ENCODE assay signal across 20 cellular contexts in the genomic region with DNA sequence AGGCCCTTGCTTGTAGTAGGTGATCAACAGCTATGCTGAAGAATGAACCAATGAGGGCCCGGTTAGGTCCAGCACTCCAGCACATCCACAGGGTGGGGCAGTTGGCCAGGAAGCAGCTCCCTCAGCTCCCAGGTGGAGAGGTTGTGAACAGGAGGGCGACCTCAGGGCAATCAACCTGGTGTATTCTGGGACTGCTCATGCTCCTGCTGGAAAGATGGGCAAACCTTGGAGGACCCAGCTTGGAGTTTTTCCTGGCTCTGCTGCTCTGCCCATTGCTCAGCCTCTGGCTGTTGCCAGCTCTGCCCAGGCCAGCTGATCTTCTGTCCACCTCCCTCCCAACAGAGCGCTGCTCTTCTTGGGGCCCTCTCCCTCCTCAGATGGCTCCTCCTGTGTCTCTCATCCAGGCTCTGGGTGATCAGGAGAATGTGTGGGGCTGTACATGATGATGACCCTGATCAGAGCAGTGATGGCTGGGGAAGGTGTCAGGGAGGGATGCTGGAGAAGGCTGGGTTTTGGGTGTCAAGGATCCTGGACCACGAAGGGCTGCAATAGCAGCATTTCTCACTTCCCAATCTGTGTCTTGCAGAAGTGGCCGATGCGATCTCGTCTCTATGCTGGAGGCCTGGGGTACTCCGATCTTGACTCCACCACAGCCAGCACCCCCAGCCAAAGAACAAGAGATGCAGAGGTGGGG. TPM values are rescaled to one million over a fixed set of nuclear protein-coding genes. Genes with fewer than 3 reads are reported as not detected.
DNase-seq lines count a peak whose midpoint lies in the region; ATAC-seq and TF ChIP-seq lines count a peak whose summit lies in the region.
"Had no signal": no experiment of that assay in that cellular context is flagged by ENCODE, and none has a peak within 500 bp of the region (broad histone marks: within the 10 kb centered on the region; RNA-seq: fewer than 3 reads in every experiment).

No MANE protein-coding gene starts in this region.

- no peaks in the 10 kb centered on the region for H3K27me3 ChIP-seq in Karpas-422 (ENCODE audit: low read length)
- H3K27me3 ChIP-seq: BE2C, cardiac muscle cell, thyroid gland had no signal

- no peak overlapping the region for H3K27ac Mint-ChIP-seq in WTC11
- peak overlapping the region in 2 of 3 experiments; percentile 66 to 99 for H3K27ac Mint-ChIP-seq in nephron
- H3K27ac Mint-ChIP-seq in endothelial cell (ENCODE audit: unreplicated experiment) = no peak overlapping the region
- H3K27ac Mint-ChIP-seq: activated B cell treated with CpG ODN at 0.5 μM for 24 hours had no signal

- peak overlapping the region; percentile 89 for H3K27ac ChIP-seq in Karpas-422 (ENCODE audit: low read length)
- H3K27ac ChIP-seq: cardiac muscle cell, PC-9, thyroid gland had no signal

- H3K4me2 ChIP-seq in Karpas-422 (ENCODE audit: low read depth, low read length, poor library complexity, severe bottlenecking) = peak overlapping the region; percentile 60
- H3K4me2 ChIP-seq: PC-9 had no signal

- no peaks in the 10 kb centered on the region for H3K36me3 ChIP-seq in Karpas-422 (ENCODE audit: insufficient read depth, low read length)
- H3K36me3 ChIP-seq: BE2C, cardiac muscle cell, thyroid gland had no signal

- H2AFZ ChIP-seq in Karpas-422 (ENCODE audit: low read length) = peak overlapping the region; percentile 8; the same call in 1 of the 2 replicates
- H2AFZ ChIP-seq: PC-9 had no signal

- H3K9ac ChIP-seq in Karpas-422 (ENCODE audit: low read length) = peak overlapping the region; percentile 45

- H3K27me3 Mint-ChIP-seq in WTC11 (ENCODE audit: low read depth) (no peaks in the 10 kb centered on the region), nephron (ENCODE audit: low read depth) (peaks cover 4% of the 10 kb centered on the region), endothelial cell (ENCODE audit: unreplicated experiment) (no peaks in the 10 kb centered on the region)

- CTCF ChIA-PET in WTC11 (lab: Charles Lee) = interaction anchor here (0.6 to 3.2 kb wide), 8 partner anchors 11 to 140 kb away, joined by 3 to 22 read pairs (median 8); a partner anchor contains a TSS

- no peaks in the 10 kb centered on the region for H3K79me2 ChIP-seq in Karpas-422 (ENCODE audit: low read length)

- H3K4me3 ChIP-seq in Karpas-422 (ENCODE audit: low read length) = no peak overlapping the region
- H3K4me3 ChIP-seq: cardiac muscle cell, PC-9, thyroid gland had no signal

- POLR2A ChIA-PET in WTC11 (lab: Charles Lee) = interaction anchor here (0.6 kb wide), 1 partner anchor 71 kb away, joined by 5 read pairs; no protein-coding TSS in a partner anchor

- H3K4me3 Mint-ChIP-seq in WTC11 = no peak overlapping the region
- H3K4me3 Mint-ChIP-seq in nephron = no peak overlapping the region
- no peak overlapping the region for H3K4me3 Mint-ChIP-seq in endothelial cell (ENCODE audit: unreplicated experiment)
- H3K4me3 Mint-ChIP-seq: activated B cell treated with CpG ODN at 0.5 μM for 24 hours had no signal

- H3K9me3 Mint-ChIP-seq in WTC11 (no peaks in the 10 kb centered on the region), nephron (no peaks in the 10 kb centered on the region), endothelial cell (ENCODE audit: unreplicated experiment) (no peaks in the 10 kb centered on the region)
- H3K9me3 Mint-ChIP-seq: activated B cell treated with CpG ODN at 0.5 μM for 24 hours had no signal

- H3K9me2 ChIP-seq in Karpas-422 (replicated peaks; ENCODE audit: insufficient read depth, low read length) = no peaks in the 10 kb centered on the region

- H3K36me3 Mint-ChIP-seq in WTC11 (no peaks in the 10 kb centered on the region), nephron (ENCODE audit: low read depth) (no peaks in the 10 kb centered on the region), endothelial cell (ENCODE audit: low read depth, unreplicated experiment) (no peaks in the 10 kb centered on the region)

- H3K9me3 ChIP-seq in Karpas-422 (ENCODE audit: low read length) = no peaks in the 10 kb centered on the region
- H3K9me3 ChIP-seq: BE2C, thyroid gland had no signal

- DNase-seq in ELF-1 (ENCODE audit: low read depth, low spot score) (peak; percentile 32), Karpas-422 (no peak), WTC11 (ENCODE audit: low spot score) (peak; percentile 29), T-helper 1 cell (no peak), NCI-H69 (lab: John Stamatoyannopoulos, UW) (no peak), endothelial cell (ENCODE audit: low spot score) (no peak)
- DNase-seq: activated B cell treated with CpG ODN at 0.5 μM for 24 hours; BE2C; effector CD4-positive, alpha-beta T cell; KG1; NCI-H1694; thyroid gland had no signal

- H3K4me1 ChIP-seq in Karpas-422 (ENCODE audit: low read length) = peaks cover 60% of the 10 kb centered on the region
- H3K4me1 ChIP-seq: BE2C, thyroid gland had no signal

- ATAC-seq in WTC11 (peak; percentile 86), GM21723 (IDR thresholded peaks at IDR 0.05; ENCODE audit: unreplicated experiment) (no peak)

- no peaks in the 10 kb centered on the region for H4K20me1 ChIP-seq in Karpas-422 (ENCODE audit: insufficient read depth, low read depth, low read length)

- TF ChIP-seq CTCF in WTC11 (IDR thresholded peaks at IDR 0.05) = no peak
- no peak for TF ChIP-seq CTCF in nephron (IDR thresholded peaks at IDR 0.05; ENCODE audit: unreplicated experiment in 3 of 3)
- TF ChIP-seq CTCF in endothelial cell (IDR thresholded peaks at IDR 0.05; ENCODE audit: unreplicated experiment) = no peak

- H3K4me1 Mint-ChIP-seq in WTC11 (no peaks in the 10 kb centered on the region), nephron (peaks cover 40% of the 10 kb centered on the region), endothelial cell (ENCODE audit: unreplicated experiment) (no peaks in the 10 kb centered on the region)
- H3K4me1 Mint-ChIP-seq: activated B cell treated with CpG ODN at 0.5 μM for 24 hours had no signal

TF ChIP-seq in WTC11, 78 proteins besides CTCF, POLR2A, EP300 and RAD21:
- TF ChIP-seq ZNF232 (CRISPR knock-in tag; IDR thresholded peaks at IDR 0.05) (no peak), MXD4 (CRISPR knock-in tag; IDR thresholded peaks at IDR 0.05; ENCODE audit: borderline replicate concordance) (no peak), MYBL2 (CRISPR knock-in tag; IDR thresholded peaks at IDR 0.05) (no peak), NR3C1 (CRISPR knock-in tag; conservative IDR thresholded peaks at IDR 0.05; ENCODE audit: low read depth) (no peak)
- TF ChIP-seq, protein P1, sequence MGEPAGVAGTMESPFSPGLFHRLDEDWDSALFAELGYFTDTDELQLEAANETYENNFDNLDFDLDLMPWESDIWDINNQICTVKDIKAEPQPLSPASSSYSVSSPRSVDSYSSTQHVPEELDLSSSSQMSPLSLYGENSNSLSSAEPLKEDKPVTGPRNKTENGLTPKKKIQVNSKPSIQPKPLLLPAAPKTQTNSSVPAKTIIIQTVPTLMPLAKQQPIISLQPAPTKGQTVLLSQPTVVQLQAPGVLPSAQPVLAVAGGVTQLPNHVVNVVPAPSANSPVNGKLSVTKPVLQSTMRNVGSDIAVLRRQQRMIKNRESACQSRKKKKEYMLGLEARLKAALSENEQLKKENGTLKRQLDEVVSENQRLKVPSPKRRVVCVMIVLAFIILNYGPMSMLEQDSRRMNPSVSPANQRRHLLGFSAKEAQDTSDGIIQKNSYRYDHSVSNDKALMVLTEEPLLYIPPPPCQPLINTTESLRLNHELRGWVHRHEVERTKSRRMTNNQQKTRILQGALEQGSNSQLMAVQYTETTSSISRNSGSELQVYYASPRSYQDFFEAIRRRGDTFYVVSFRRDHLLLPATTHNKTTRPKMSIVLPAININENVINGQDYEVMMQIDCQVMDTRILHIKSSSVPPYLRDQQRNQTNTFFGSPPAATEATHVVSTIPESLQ (CRISPR knock-in tag; IDR thresholded peaks at IDR 0.05) = no peak

RNA-seq across cellular contexts. Expression of a gene that starts 3.4 kb away (rescaled TPM):
- not detected in 2 replicates for total RNA-seq in Karpas-422 (2014; rRNA removed; shearing (Covaris generic); ENCODE audit: low replicate concordance)
- total RNA-seq in WTC11 (2021) (0.05 to 0.14 TPM (median 0.13 TPM) in 3 replicates), endothelial cell (ENCODE audit: unreplicated experiment) (not detected)
- total RNA-seq: cardiac muscle cell, fibroblast of lung, NCI-H460, osteoblast, PC-9 had no signal

RNA-seq across cellular contexts. Expression of a gene that starts 13.0 kb away (rescaled TPM):
- total RNA-seq in Karpas-422 (2014; rRNA removed; shearing (Covaris generic); ENCODE audit: low replicate concordance) = not detected in 2 replicates
- not detected in 3 replicates for total RNA-seq in WTC11 (2021)
- not detected for total RNA-seq in endothelial cell (ENCODE audit: unreplicated experiment)
- total RNA-seq: activated B cell treated with CpG ODN at 0.5 μM for 24 hours, cardiac muscle cell, fibroblast of lung, mucosa of gallbladder, NCI-H460, osteoblast, PC-9 had no signal

RNA-seq across cellular contexts. Expression of a gene that starts 17.8 kb away (rescaled TPM):
- 65.7 and 81.4 TPM in 2 replicates for total RNA-seq in Karpas-422 (2014; rRNA removed; shearing (Covaris generic); ENCODE audit: low replicate concordance)
- total RNA-seq in WTC11 (2021) (56.7 to 69.2 TPM (median 56.7 TPM) in 3 replicates), endothelial cell (ENCODE audit: unreplicated experiment) (42.9 TPM)

RNA-seq across cellular contexts. Expression of a gene that starts 28.6 kb away (rescaled TPM):
- 1.4 and 2.4 TPM in 2 replicates for total RNA-seq in Karpas-422 (2014; rRNA removed; shearing (Covaris generic); ENCODE audit: low replicate concordance)
- 0.31 to 0.62 TPM (median 0.53 TPM) in 3 replicates for total RNA-seq in WTC11 (2021)
- 0.31 TPM for total RNA-seq in endothelial cell (ENCODE audit: unreplicated experiment)
- total RNA-seq: PC-9 had no signal

RNA-seq across cellular contexts. Expression of a gene that starts 33.3 kb away (rescaled TPM):
- not detected in 2 replicates for total RNA-seq in Karpas-422 (2014; rRNA removed; shearing (Covaris generic); ENCODE audit: low replicate concordance)
- total RNA-seq in WTC11 (2021) = 3.5 to 4.0 TPM (median 3.8 TPM) in 3 replicates
- total RNA-seq in endothelial cell (ENCODE audit: unreplicated experiment) = not detected

Comparison
In these comparisons a context has a peak if more than half of its experiments do, and no peak if none do; other contexts are left out.
1. DNase-seq: peak in ELF-1 (single experiment) and WTC11 (single experiment); none in Karpas-422 (single experiment), T-helper 1 cell (0 of 5), NCI-H69 (single experiment) and endothelial cell (single experiment).
2. H3K27ac Mint-ChIP-seq: peak in nephron (2 of 3); none in WTC11 (single experiment) and endothelial cell (single experiment).